Comparison of ENCODE assay signal across 8 cellular contexts in the genomic region with DNA sequence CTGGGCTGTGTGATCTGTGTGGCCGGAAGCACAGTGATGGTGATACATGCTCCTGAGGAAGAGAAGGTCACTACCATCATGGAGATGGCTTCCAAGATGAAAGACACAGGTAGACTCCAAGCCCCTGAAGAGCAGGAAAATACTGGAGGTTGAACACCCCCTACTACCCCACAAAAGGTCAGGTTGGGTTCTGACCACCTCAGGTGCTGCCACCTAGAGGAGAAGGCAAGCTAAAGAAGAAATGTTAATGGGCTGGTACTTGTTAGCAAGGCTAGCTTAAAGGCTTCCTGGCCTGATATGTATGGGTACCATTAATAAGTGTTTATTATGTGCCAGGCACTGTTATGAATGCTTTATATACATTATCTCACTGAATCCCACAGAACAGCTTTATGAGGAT. TPM values are rescaled to one million over a fixed set of nuclear protein-coding genes. Genes with fewer than 3 reads are reported as not detected.
DNase-seq lines count a peak whose midpoint lies in the region; ATAC-seq, FAIRE-seq and TF ChIP-seq lines count a peak whose summit lies in the region.

No MANE protein-coding gene starts in this region.

- H3K4me1 ChIP-seq in small intestine (ENCODE audit: control insufficient read depth in 2 of 2, insufficient read depth in 1 of 2, low read depth in 1 of 2, low read length in 1 of 2): no peaks in the 10 kb centered on the region

- no peaks in the 10 kb centered on the region for H3K36me3 ChIP-seq in small intestine (ENCODE audit: control insufficient read depth in 2 of 2, insufficient read depth in 2 of 2, low read length in 2 of 2)

- in situ Hi-C loops in GM13976 (cut with MboI; ENCODE audit: low sequenced_read_pairs, unreplicated experiment): loop anchor here (10.0 kb wide), 1 partner anchor 47 kb away; no protein-coding TSS in a partner anchor

- no peak overlapping the region for H3K4me3 ChIP-seq in AG10803 (ENCODE audit: low read length)
- no peak overlapping the region for H3K4me3 ChIP-seq in epithelial cell of esophagus (ENCODE audit: low read length)
- no peak overlapping the region for H3K4me3 ChIP-seq in small intestine (ENCODE audit: low read depth in 1 of 2, low read length in 2 of 2)

- no peaks in the 10 kb centered on the region for H3K27me3 ChIP-seq in small intestine (ENCODE audit: control insufficient read depth in 2 of 2, insufficient read depth in 2 of 2, low read length in 2 of 2)

- no peaks in the 10 kb centered on the region for H3K9me3 ChIP-seq in small intestine (ENCODE audit: control insufficient read depth, low read depth)

- 100% methylated on average over 1 of the region's 1 CpG for WGBS in small intestine, 3 donors

- H3K27ac ChIP-seq in small intestine (ENCODE audit: low read depth in 1 of 2, low read length in 1 of 2): no peak overlapping the region

- TF ChIP-seq CTCF in AG10803 (conservative IDR thresholded peaks at IDR 0.05; ENCODE audit: low read length) (peak; percentile 61), GM13976 (IDR thresholded peaks at IDR 0.05; ENCODE audit: borderline replicate concordance, control extremely low read depth, extremely low read depth, insufficient read depth, missing control alignments) (peak; percentile 43), epithelial cell of esophagus (IDR thresholded peaks at IDR 0.05; ENCODE audit: insufficient read depth, low read depth, low read length, missing control alignments) (peak; percentile 71)

- no peak for ATAC-seq in GM19328 (IDR thresholded peaks at IDR 0.05; ENCODE audit: unreplicated experiment)

- peak; percentile 26 for DNase-seq in AG10803 (ENCODE audit: low read depth)
- no peak for DNase-seq in GM13976 (ENCODE audit: low spot score)
- DNase-seq in RPMI8226: peak; percentile 47
- peak; percentile 37 for DNase-seq in epithelial cell of esophagus (ENCODE audit: low read depth)
- peak; percentile 20 for DNase-seq in small intestine
- no peak for DNase-seq in NCI-H2107 (lab: John Stamatoyannopoulos, UW)
- no peak for DNase-seq in NCI-H2227 treated with DMSO at 0.1 percent for 48 hours (lab: John Stamatoyannopoulos, UW)

- no peak for FAIRE-seq in small intestine (lab: Jason Lieb, UNC)

RNA-seq across cellular contexts. Expression of a gene that starts 11.7 kb away (rescaled TPM):
- under 1 TPM in 1 of 3 donors, not detected in 2; 0.10 TPM for polyA plus RNA-seq in small intestine

Comparison
In these comparisons a context has a peak if more than half of its experiments do, and no peak if none do; other contexts are left out.
1. DNase-seq: peak in AG10803 (single experiment), RPMI8226 (single experiment), epithelial cell of esophagus (single experiment) and small intestine (single experiment); none in GM13976 (single experiment), NCI-H2107 (single experiment) and NCI-H2227 treated with DMSO at 0.1 percent for 48 hours (single experiment).
2. Peak in every context shown above with its lines, with median percentiles within 50 percentile points of each other: CTCF ChIP-seq.